In the genomic region with DNA sequence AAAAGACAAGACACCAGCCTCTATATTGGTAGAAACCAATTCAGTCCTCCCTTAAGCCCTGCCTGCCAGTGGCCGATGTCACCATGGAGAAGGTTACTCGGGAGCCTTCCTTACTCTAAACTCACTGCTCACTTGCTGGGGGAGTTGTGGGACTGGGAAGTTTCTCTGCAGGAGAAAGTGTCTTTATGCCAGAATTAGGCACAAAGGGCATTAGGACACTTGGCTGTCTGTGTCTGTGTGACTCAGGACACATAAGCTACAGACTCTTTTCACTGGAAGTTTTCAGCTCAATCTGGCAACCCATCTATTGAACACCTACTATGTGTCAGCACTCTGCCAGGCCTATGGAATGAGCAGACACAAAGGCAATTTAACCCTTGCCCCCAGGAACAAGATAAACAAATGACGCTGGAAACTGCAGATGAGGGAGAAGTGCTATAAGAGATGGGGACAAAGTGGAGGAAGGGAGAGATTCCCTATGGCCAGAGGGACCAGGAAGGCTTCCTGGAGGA, we compare ENCODE assay signal across 1 cellular context.
TF ChIP-seq lines count a peak whose summit lies in the region.

No MANE protein-coding gene starts in this region.

TF ChIP-seq in HepG2, 621 proteins besides CTCF, POLR2A, EP300 and RAD21 (continued from another document):
- TF ChIP-seq, protein P1, sequence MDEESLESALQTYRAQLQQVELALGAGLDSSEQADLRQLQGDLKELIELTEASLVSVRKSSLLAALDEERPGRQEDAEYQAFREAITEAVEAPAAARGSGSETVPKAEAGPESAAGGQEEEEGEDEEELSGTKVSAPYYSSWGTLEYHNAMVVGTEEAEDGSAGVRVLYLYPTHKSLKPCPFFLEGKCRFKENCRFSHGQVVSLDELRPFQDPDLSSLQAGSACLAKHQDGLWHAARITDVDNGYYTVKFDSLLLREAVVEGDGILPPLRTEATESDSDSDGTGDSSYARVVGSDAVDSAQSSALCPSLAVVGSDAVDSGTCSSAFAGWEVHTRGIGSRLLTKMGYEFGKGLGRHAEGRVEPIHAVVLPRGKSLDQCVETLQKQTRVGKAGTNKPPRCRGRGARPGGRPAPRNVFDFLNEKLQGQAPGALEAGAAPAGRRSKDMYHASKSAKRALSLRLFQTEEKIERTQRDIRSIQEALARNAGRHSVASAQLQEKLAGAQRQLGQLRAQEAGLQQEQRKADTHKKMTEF (CRISPR knock-in tag; IDR thresholded peaks at IDR 0.05) = no peak
- TF ChIP-seq, protein P2, sequence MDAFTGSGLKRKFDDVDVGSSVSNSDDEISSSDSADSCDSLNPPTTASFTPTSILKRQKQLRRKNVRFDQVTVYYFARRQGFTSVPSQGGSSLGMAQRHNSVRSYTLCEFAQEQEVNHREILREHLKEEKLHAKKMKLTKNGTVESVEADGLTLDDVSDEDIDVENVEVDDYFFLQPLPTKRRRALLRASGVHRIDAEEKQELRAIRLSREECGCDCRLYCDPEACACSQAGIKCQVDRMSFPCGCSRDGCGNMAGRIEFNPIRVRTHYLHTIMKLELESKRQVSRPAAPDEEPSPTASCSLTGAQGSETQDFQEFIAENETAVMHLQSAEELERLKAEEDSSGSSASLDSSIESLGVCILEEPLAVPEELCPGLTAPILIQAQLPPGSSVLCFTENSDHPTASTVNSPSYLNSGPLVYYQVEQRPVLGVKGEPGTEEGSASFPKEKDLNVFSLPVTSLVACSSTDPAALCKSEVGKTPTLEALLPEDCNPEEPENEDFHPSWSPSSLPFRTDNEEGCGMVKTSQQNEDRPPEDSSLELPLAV (CRISPR knock-in tag; conservative IDR thresholded peaks at IDR 0.05; ENCODE audit: low read depth) = no peak
- no peak for TF ChIP-seq ZNF121 (CRISPR knock-in tag; IDR thresholded peaks at IDR 0.05)
- no peak for TF ChIP-seq ZMYM2 (CRISPR knock-in tag; IDR thresholded peaks at IDR 0.05)
